ENCODE assay signal across 1 cellular context in the genomic region with DNA sequence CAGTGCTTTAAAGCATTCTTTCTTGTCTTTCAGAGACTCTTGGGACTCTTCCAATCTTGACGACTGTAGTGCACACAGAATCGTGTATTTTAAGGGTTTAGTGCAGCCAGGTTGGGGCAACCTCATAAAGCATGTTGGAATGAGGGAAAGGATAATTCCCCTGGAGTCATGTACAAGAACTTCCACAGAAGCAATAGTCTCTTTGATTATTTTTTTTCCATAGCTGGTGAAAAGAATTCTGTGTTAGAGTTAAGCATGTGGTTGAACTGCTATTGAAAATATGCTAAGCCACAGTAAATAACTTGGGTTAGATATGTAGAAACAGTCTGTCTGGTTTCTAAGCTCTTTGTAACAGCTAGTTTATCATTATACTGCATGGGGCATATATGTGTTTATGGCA.
TF ChIP-seq lines count a peak whose summit lies in the region.

No MANE protein-coding gene starts in this region.

TF ChIP-seq in IMR-90, 13 proteins besides CTCF, POLR2A, EP300 and RAD21 (continued from another document):
- TF ChIP-seq, protein P1, sequence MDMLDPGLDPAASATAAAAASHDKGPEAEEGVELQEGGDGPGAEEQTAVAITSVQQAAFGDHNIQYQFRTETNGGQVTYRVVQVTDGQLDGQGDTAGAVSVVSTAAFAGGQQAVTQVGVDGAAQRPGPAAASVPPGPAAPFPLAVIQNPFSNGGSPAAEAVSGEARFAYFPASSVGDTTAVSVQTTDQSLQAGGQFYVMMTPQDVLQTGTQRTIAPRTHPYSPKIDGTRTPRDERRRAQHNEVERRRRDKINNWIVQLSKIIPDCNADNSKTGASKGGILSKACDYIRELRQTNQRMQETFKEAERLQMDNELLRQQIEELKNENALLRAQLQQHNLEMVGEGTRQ (IDR thresholded peaks at IDR 0.05; ENCODE audit: low read depth, low read length), result no peak
- TF ChIP-seq, protein P2, sequence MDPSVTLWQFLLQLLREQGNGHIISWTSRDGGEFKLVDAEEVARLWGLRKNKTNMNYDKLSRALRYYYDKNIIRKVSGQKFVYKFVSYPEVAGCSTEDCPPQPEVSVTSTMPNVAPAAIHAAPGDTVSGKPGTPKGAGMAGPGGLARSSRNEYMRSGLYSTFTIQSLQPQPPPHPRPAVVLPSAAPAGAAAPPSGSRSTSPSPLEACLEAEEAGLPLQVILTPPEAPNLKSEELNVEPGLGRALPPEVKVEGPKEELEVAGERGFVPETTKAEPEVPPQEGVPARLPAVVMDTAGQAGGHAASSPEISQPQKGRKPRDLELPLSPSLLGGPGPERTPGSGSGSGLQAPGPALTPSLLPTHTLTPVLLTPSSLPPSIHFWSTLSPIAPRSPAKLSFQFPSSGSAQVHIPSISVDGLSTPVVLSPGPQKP (IDR thresholded peaks at IDR 0.05; ENCODE audit: borderline replicate concordance, low read depth, low read length), result no peak
- TF ChIP-seq FOS (IDR thresholded peaks at IDR 0.05; ENCODE audit: low read depth, low read length), result no peak
- TF ChIP-seq CHD1 (IDR thresholded peaks at IDR 0.05; ENCODE audit: low read depth, low read length), result no peak
- TF ChIP-seq SMC3 (IDR thresholded peaks at IDR 0.05; ENCODE audit: low read depth, low read length), result no peak
- no peak for TF ChIP-seq BHLHE40 (IDR thresholded peaks at IDR 0.05; ENCODE audit: low read depth, low read length)
- TF ChIP-seq RFX5 (IDR thresholded peaks at IDR 0.05; ENCODE audit: low read depth, low read length), result no peak
TF ChIP-seq in IMR-90: peak in this region for 0.
